23 cellular contexts compared by ENCODE assay signal in the genomic region with DNA sequence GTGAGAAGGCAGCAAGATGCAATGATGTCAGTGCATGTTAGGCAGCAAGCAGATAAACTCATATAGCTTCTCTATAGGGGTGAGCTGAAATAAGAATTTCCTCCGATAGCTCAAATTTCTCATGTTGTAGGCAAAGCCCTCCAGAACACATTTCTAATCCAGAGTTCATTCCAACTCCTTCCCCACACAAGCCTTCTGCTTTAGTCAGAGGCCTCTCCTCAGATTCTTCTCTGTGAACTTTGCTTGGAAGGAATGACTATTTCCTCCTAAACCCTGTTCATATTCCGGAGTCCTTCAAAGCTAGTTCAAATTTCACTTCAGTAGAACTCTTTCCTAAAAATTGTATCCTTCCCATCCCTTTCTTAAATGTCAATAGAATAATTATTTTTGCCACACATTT.
DNase-seq lines count a peak whose midpoint lies in the region; ATAC-seq and TF ChIP-seq lines count a peak whose summit lies in the region.
"Had no signal": no experiment of that assay in that cellular context is flagged by ENCODE, and none has a peak within 500 bp of the region (broad histone marks: within the 10 kb centered on the region; RNA-seq: fewer than 3 reads in every experiment).

No MANE protein-coding gene starts in this region.

- POLR2A ChIA-PET in SK-N-SH (lab: Yijun Ruan, JAX) = no interaction called here

- no peak overlapping the region for H3K9ac ChIP-seq in SK-N-SH

- H3K9me2 ChIP-seq in SK-N-SH = no peaks in the 10 kb centered on the region

- H3K27ac ChIP-seq in SK-N-SH (ENCODE audit: low read depth in 2 of 2, low read length in 1 of 2) (peak overlapping the region in 1 of 2 experiments; percentile 36; a peak in 2 of 4 replicates), left lung (peak overlapping the region; percentile 1 to 88), uterus (no peak overlapping the region)
- H3K27ac ChIP-seq: adrenal gland, prostate gland, upper lobe of right lung, WERI-Rb-1 had no signal

- TF ChIP-seq EP300 in SK-N-SH (IDR thresholded peaks at IDR 0.05; ENCODE audit: borderline replicate concordance in 1 of 2, low read depth in 1 of 2, low read length in 1 of 2) = no peak

- H2AFZ ChIP-seq in SK-N-SH (ENCODE audit: low read depth) = no peak overlapping the region

- no peak for TF ChIP-seq RAD21 in SK-N-SH (IDR thresholded peaks at IDR 0.05; ENCODE audit: low read length)

- H3K27me3 ChIP-seq in SK-N-SH (ENCODE audit: insufficient read depth) (no peaks in the 10 kb centered on the region), left lung (no peaks in the 10 kb centered on the region), uterus (no peaks in the 10 kb centered on the region)
- H3K27me3 ChIP-seq: adrenal gland, upper lobe of right lung had no signal

- 86% methylated on average over 2 of the region's 2 CpGs for WGBS in SK-N-SH (ENCODE audit: low lambda C conversion rate)

- no peak; the same call in 1 of the 3 replicates for ATAC-seq in SK-N-SH treated with all-trans-retinoic acid at 6 μM for 48 hours
- ATAC-seq in left lung = peak; percentile 18
- ATAC-seq in GM19324 (IDR thresholded peaks at IDR 0.05; ENCODE audit: low FRiP score, unreplicated experiment) = no peak

- no peak for TF ChIP-seq POLR2A in uterus (IDR thresholded peaks at IDR 0.05)

- no peak for TF ChIP-seq CTCF in SK-N-SH (IDR thresholded peaks at IDR 0.05)
- no peak for TF ChIP-seq CTCF in left lung (IDR thresholded peaks at IDR 0.05)
- TF ChIP-seq CTCF in uterus (IDR thresholded peaks at IDR 0.05) = no peak

- no peaks in the 10 kb centered on the region for H4K20me1 ChIP-seq in SK-N-SH (ENCODE audit: insufficient read depth)

- intact Hi-C loops in left lung (cut with DNase I) (no loop called here), uterus (cut with DNase I; ENCODE audit: low total_unique reads) (no loop called here)

- H3K9me3 ChIP-seq in SK-N-SH (no peaks in the 10 kb centered on the region), left lung (no peaks in the 10 kb centered on the region), uterus (no peaks in the 10 kb centered on the region)
- H3K9me3 ChIP-seq: adrenal gland, prostate gland, upper lobe of right lung had no signal

- DNase-seq in SK-N-SH = no peak
- DNase-seq in amniotic epithelial cell (ENCODE audit: low read depth) = peak; percentile 59
- DNase-seq in left lung = no peak
- no peak for DNase-seq in activated CD4-positive, alpha-beta T cell treated with anti-CD3 and anti-CD28 coated beads, Interleukin-2, amount 50 U/mL, for 1 hour
- DNase-seq in uterus = no peak
- DNase-seq in stimulated activated CD4-positive, alpha-beta T cell treated with anti-CD3 and anti-CD28 coated beads, Interleukin-2, amount 100 ng/mL, for 24 hours = no peak
- DNase-seq: 8988T; activated CD4-positive, alpha-beta T cell treated with anti-CD3 and anti-CD28 coated beads, Interleukin-2, amount 50 U/mL, for 48 hours; activated effector memory CD4-positive, alpha-beta T cell treated with anti-CD3 and anti-CD28 coated beads, Interleukin-2, amount 50 U/mL, for 16 hours; adrenal gland; effector CD8-positive, alpha-beta T cell; GF-D8; KBM-7; midbrain; NCI-H187 treated with DMSO at 0.1 percent for 48 hours; NCI-H2227 treated with DMSO at 0.1 percent for 48 hours; NCI-H82; SIG-M5; upper lobe of right lung; WERI-Rb-1 had no signal

- H3K36me3 ChIP-seq in SK-N-SH (replicated peaks in 1 of 2; ENCODE audit: control insufficient read depth in 1 of 2, insufficient read depth in 2 of 2, low read length in 1 of 2) (no peaks in the 10 kb centered on the region), left lung (no peaks in the 10 kb centered on the region), uterus (no peaks in the 10 kb centered on the region)
- H3K36me3 ChIP-seq: adrenal gland, prostate gland, upper lobe of right lung, WERI-Rb-1 had no signal

- H3K79me2 ChIP-seq in SK-N-SH (ENCODE audit: insufficient read depth) = no peaks in the 10 kb centered on the region

- no peak overlapping the region for H3K4me3 ChIP-seq in SK-N-SH (ENCODE audit: low read depth in 2 of 2, low read length in 1 of 2)
- no peak overlapping the region for H3K4me3 ChIP-seq in left lung
- no peak overlapping the region for H3K4me3 ChIP-seq in uterus
- H3K4me3 ChIP-seq: adrenal gland, prostate gland, upper lobe of right lung had no signal

- no peaks in the 10 kb centered on the region for H3F3A ChIP-seq in SK-N-SH (replicated peaks; ENCODE audit: insufficient read depth)

- CTCF ChIA-PET in SK-N-SH (lab: Yijun Ruan, JAX) = interaction anchor here (0.6 to 1.6 kb wide), 3 partner anchors 146 to 1718 kb away, joined by 4 to 5 read pairs (median 4); no protein-coding TSS in a partner anchor

- H3K4me1 ChIP-seq in SK-N-SH (ENCODE audit: control insufficient read depth in 1 of 2, insufficient read depth in 2 of 2, low read depth in 1 of 2, low read length in 1 of 2) (no peaks in the 10 kb centered on the region; a peak in 1 of 4 replicates), left lung (peaks cover 0 to 24% of the 10 kb centered on the region in 2 donors), uterus (no peaks in the 10 kb centered on the region)
- H3K4me1 ChIP-seq: adrenal gland, prostate gland, upper lobe of right lung had no signal

- peak overlapping the region; percentile 51; the same call in 1 of the 2 replicates for H3K4me2 ChIP-seq in SK-N-SH

TF ChIP-seq in SK-N-SH, 30 proteins besides CTCF, POLR2A, EP300 and RAD21:
- TF ChIP-seq TCF12 (IDR thresholded peaks at IDR 0.05) (no peak), NFIC (IDR thresholded peaks at IDR 0.05; ENCODE audit: borderline replicate concordance) (no peak), RCOR1 (IDR thresholded peaks at IDR 0.05; ENCODE audit: low read length) (no peak), FOSL2 (IDR thresholded peaks at IDR 0.05; ENCODE audit: borderline replicate concordance, low read depth) (no peak)

TF ChIP-seq in SK-N-SH treated with all-trans-retinoic acid at 6 μM for 48 hours, 23 proteins besides CTCF, POLR2A, EP300 and RAD21:
- TF ChIP-seq, protein P1, sequence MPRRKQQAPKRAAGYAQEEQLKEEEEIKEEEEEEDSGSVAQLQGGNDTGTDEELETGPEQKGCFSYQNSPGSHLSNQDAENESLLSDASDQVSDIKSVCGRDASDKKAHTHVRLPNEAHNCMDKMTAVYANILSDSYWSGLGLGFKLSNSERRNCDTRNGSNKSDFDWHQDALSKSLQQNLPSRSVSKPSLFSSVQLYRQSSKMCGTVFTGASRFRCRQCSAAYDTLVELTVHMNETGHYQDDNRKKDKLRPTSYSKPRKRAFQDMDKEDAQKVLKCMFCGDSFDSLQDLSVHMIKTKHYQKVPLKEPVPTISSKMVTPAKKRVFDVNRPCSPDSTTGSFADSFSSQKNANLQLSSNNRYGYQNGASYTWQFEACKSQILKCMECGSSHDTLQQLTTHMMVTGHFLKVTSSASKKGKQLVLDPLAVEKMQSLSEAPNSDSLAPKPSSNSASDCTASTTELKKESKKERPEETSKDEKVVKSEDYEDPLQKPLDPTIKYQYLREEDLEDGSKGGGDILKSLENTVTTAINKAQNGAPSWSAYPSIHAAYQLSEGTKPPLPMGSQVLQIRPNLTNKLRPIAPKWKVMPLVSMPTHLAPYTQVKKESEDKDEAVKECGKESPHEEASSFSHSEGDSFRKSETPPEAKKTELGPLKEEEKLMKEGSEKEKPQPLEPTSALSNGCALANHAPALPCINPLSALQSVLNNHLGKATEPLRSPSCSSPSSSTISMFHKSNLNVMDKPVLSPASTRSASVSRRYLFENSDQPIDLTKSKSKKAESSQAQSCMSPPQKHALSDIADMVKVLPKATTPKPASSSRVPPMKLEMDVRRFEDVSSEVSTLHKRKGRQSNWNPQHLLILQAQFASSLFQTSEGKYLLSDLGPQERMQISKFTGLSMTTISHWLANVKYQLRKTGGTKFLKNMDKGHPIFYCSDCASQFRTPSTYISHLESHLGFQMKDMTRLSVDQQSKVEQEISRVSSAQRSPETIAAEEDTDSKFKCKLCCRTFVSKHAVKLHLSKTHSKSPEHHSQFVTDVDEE (CRISPR knock-in tag; IDR thresholded peaks at IDR 0.05) = no peak
- no peak for TF ChIP-seq ISL1 (CRISPR knock-in tag; IDR thresholded peaks at IDR 0.05)
- TF ChIP-seq PPARA (CRISPR knock-in tag; IDR thresholded peaks at IDR 0.05; ENCODE audit: borderline replicate concordance) = no peak
- no peak for TF ChIP-seq TCF4 (CRISPR knock-in tag; IDR thresholded peaks at IDR 0.05; ENCODE audit: borderline replicate concordance)
- TF ChIP-seq SNAI2 (CRISPR knock-in tag; IDR thresholded peaks at IDR 0.05) = no peak
- no peak for TF ChIP-seq GLIS3 (CRISPR knock-in tag; IDR thresholded peaks at IDR 0.05)
- TF ChIP-seq OSR1 (CRISPR knock-in tag; IDR thresholded peaks at IDR 0.05) = no peak

Comparison
In these comparisons a context has a peak if more than half of its experiments do, and no peak if none do; other contexts are left out.
1. H3K27ac ChIP-seq: peak in left lung (2 of 2); none in uterus (0 of 2).